8 cellular contexts compared by ENCODE assay signal in genomic region chr17:78497115-78497540, GRCh38.
A peak's percentile ranks its signal among the peaks of the same experiment; 100 is the strongest.
DNase-seq lines count a peak whose midpoint lies in the region; ATAC-seq, FAIRE-seq and TF ChIP-seq lines count a peak whose summit lies in the region.

No MANE protein-coding gene starts in this region.

- no peaks in the 10 kb centered on the region for H3K9me3 ChIP-seq in kidney (ENCODE audit: control insufficient read depth in 1 of 2, low read length in 2 of 2)

- intact Hi-C loops in kidney (cut with DNase I), result no loop called here

- in situ Hi-C loops in ACHN (cut with HindIII; ENCODE audit: low pct_ligation_motif_present, low pct_unique_long_range_greater_than_20kb, low sequenced_read_pairs), result loop anchor here (25.0 kb wide), 1 partner anchor 215 kb away; no protein-coding TSS in a partner anchor

- H3K27ac ChIP-seq in kidney (ENCODE audit: low read depth in 2 of 2, low read length in 2 of 2), result no peak overlapping the region

- H3K4me3 ChIP-seq in kidney (ENCODE audit: low read length in 2 of 2), result no peak overlapping the region

- no peaks in the 10 kb centered on the region for H3K4me1 ChIP-seq in kidney (ENCODE audit: control insufficient read depth in 1 of 2, insufficient read depth in 1 of 2, low read depth in 1 of 2, low read length in 2 of 2)

- DNase-seq in ACHN (peak; percentile 83), GM19239 (ENCODE audit: insufficient read length, low spot score) (peak; percentile 83), NCI-H2171 treated with DMSO at 0.1 percent for 48 hours (lab: John Stamatoyannopoulos, UW) (peak; percentile 78), UCSD-AML1 (lab: John Stamatoyannopoulos, UW; ENCODE audit: unreplicated experiment) (peak; percentile 68), kidney (no peak)
- DNase-seq in central memory CD4-positive, alpha-beta T cell, result peak; percentile 47
- DNase-seq in stimulated activated CD4-positive, alpha-beta T cell treated with anti-CD3 and anti-CD28 coated beads, Interleukin-1b, Interleukin-23, amount 100 ng/mL, for 1 hour (ENCODE audit: low read depth in 2 of 2), result peak; percentile 13 to 16

- peak; percentile 83 for TF ChIP-seq CTCF in kidney (IDR thresholded peaks at IDR 0.05; ENCODE audit: borderline replicate concordance, extremely low read depth, insufficient read depth)

- no peak for ATAC-seq in GM19452 (IDR thresholded peaks at IDR 0.05; ENCODE audit: unreplicated experiment)

- H3K36me3 ChIP-seq in kidney (ENCODE audit: control insufficient read depth in 1 of 2, insufficient read depth in 2 of 2, low read length in 2 of 2), result no peaks in the 10 kb centered on the region

- peak; percentile 57 for FAIRE-seq in GM19239 (lab: Jason Lieb, UNC)
- no peak for FAIRE-seq in kidney (lab: Jason Lieb, UNC)

- no peak overlapping the region for H3K9ac ChIP-seq in kidney (ENCODE audit: low read length in 2 of 2)
